In genomic region chr9:88922091-88922490, GRCh38 we compare ENCODE assay signal across 10 cellular contexts.
DNase-seq lines count a peak whose midpoint lies in the region; ATAC-seq lines count a peak whose summit lies in the region.
"Had no signal": no experiment of that assay in that cellular context is flagged by ENCODE, and none has a peak within 500 bp of the region (broad histone marks: within the 10 kb centered on the region; RNA-seq: fewer than 3 reads in every experiment).

No MANE protein-coding gene starts in this region.

- peaks cover 7% of the 10 kb centered on the region for H3K36me3 Mint-ChIP-seq in activated CD8-positive, alpha-beta memory T cell treated with anti-CD3 and anti-CD28 coated beads, Interleukin-2, amount 10 ng/mL, durations not matched to agents 7 days and 5 days
- H3K36me3 Mint-ChIP-seq in activated T-helper 1 cell treated with anti-CD3 and anti-CD28 coated beads, Interleukin-12 subunit alpha, Interleukin-12 subunit beta, Interleukin-2, Interleukin-4 antibody, amounts not matched to agents 30 ng/mL and 10 ng/mL and 1 ng/mL, durations not matched to agents 14 hours and 24 hours and 36 hours (ENCODE audit: low read depth): no peaks in the 10 kb centered on the region

- peaks cover 52% of the 10 kb centered on the region for H3K27me3 Mint-ChIP-seq in activated CD8-positive, alpha-beta memory T cell treated with anti-CD3 and anti-CD28 coated beads, Interleukin-2, amount 10 ng/mL, durations not matched to agents 7 days and 5 days
- peaks cover 10% of the 10 kb centered on the region for H3K27me3 Mint-ChIP-seq in activated T-helper 1 cell treated with anti-CD3 and anti-CD28 coated beads, Interleukin-12 subunit alpha, Interleukin-12 subunit beta, Interleukin-2, Interleukin-4 antibody, amounts not matched to agents 30 ng/mL and 10 ng/mL and 1 ng/mL, durations not matched to agents 14 hours and 24 hours and 36 hours (ENCODE audit: insufficient read depth)

- intact Hi-C loops in activated T-helper 1 cell treated with anti-CD3 and anti-CD28 coated beads, Interleukin-12 subunit alpha, Interleukin-12 subunit beta, Interleukin-2, Interleukin-4 antibody, amounts not matched to agents 30 ng/mL and 10 ng/mL and 1 ng/mL, durations not matched to agents 14 hours and 24 hours and 36 hours (cut with micrococcal nuclease): no loop called here

- peak; percentile 45 for DNase-seq in M059J (ENCODE audit: low read depth)
- DNase-seq in activated CD8-positive, alpha-beta memory T cell treated with anti-CD3 and anti-CD28 coated beads, Interleukin-2, amount 10 ng/mL, durations not matched to agents 7 days and 5 days: peak; percentile 80
- DNase-seq in stimulated activated CD4-positive, alpha-beta T cell treated with anti-CD3 and anti-CD28 coated beads, Interleukin-1b, Interleukin-23, amount 100 ng/mL, for 48 hours: peak; percentile 44
- DNase-seq in NCI-H226: no peak
- no peak for DNase-seq in Ammon's horn (ENCODE audit: low spot score)
- no peak for DNase-seq in activated T-helper 1 cell treated with anti-CD3 and anti-CD28 coated beads, Interleukin-12 subunit alpha, Interleukin-12 subunit beta, Interleukin-2, Interleukin-4 antibody, amounts not matched to agents 30 ng/mL and 10 ng/mL and 1 ng/mL, durations not matched to agents 14 hours and 24 hours and 36 hours (ENCODE audit: low spot score)
- DNase-seq: NCI-H1436 had no signal

- CTCF ChIA-PET in activated CD8-positive, alpha-beta memory T cell treated with anti-CD3 and anti-CD28 coated beads, Interleukin-2, amount 10 ng/mL, durations not matched to agents 7 days and 5 days (lab: Charles Lee): no interaction called here

- H3K9me3 Mint-ChIP-seq in activated CD8-positive, alpha-beta memory T cell treated with anti-CD3 and anti-CD28 coated beads, Interleukin-2, amount 10 ng/mL, durations not matched to agents 7 days and 5 days (ENCODE audit: low read depth): peaks cover 12% of the 10 kb centered on the region
- H3K9me3 Mint-ChIP-seq in activated T-helper 1 cell treated with anti-CD3 and anti-CD28 coated beads, Interleukin-12 subunit alpha, Interleukin-12 subunit beta, Interleukin-2, Interleukin-4 antibody, amounts not matched to agents 30 ng/mL and 10 ng/mL and 1 ng/mL, durations not matched to agents 14 hours and 24 hours and 36 hours: peaks cover 24% of the 10 kb centered on the region

- H3K4me3 Mint-ChIP-seq in activated CD8-positive, alpha-beta memory T cell treated with anti-CD3 and anti-CD28 coated beads, Interleukin-2, amount 10 ng/mL, durations not matched to agents 7 days and 5 days: no peak overlapping the region
- no peak overlapping the region for H3K4me3 Mint-ChIP-seq in activated T-helper 1 cell treated with anti-CD3 and anti-CD28 coated beads, Interleukin-12 subunit alpha, Interleukin-12 subunit beta, Interleukin-2, Interleukin-4 antibody, amounts not matched to agents 30 ng/mL and 10 ng/mL and 1 ng/mL, durations not matched to agents 14 hours and 24 hours and 36 hours
- H3K4me3 Mint-ChIP-seq: dendritic cell treated with granulocyte-macrophage colony-stimulating factor and Interleukin-4, amounts not matched to agents 40 ng/mL and 50 ng/mL, for 4 days had no signal

- no peak overlapping the region for H3K27ac Mint-ChIP-seq in activated CD8-positive, alpha-beta memory T cell treated with anti-CD3 and anti-CD28 coated beads, Interleukin-2, amount 10 ng/mL, durations not matched to agents 7 days and 5 days
- no peak overlapping the region for H3K27ac Mint-ChIP-seq in activated T-helper 1 cell treated with anti-CD3 and anti-CD28 coated beads, Interleukin-12 subunit alpha, Interleukin-12 subunit beta, Interleukin-2, Interleukin-4 antibody, amounts not matched to agents 30 ng/mL and 10 ng/mL and 1 ng/mL, durations not matched to agents 14 hours and 24 hours and 36 hours
- H3K27ac Mint-ChIP-seq: dendritic cell treated with granulocyte-macrophage colony-stimulating factor and Interleukin-4, amounts not matched to agents 40 ng/mL and 50 ng/mL, for 4 days had no signal

- ATAC-seq in GM18868 (IDR thresholded peaks at IDR 0.05; ENCODE audit: unreplicated experiment) (peak; percentile 61), HG02981 (IDR thresholded peaks at IDR 0.05; ENCODE audit: unreplicated experiment) (no peak)
- ATAC-seq in activated CD8-positive, alpha-beta memory T cell treated with anti-CD3 and anti-CD28 coated beads, Interleukin-2, amount 10 ng/mL, durations not matched to agents 7 days and 5 days: peak; percentile 74

- peaks cover 36% of the 10 kb centered on the region for H3K4me1 Mint-ChIP-seq in activated CD8-positive, alpha-beta memory T cell treated with anti-CD3 and anti-CD28 coated beads, Interleukin-2, amount 10 ng/mL, durations not matched to agents 7 days and 5 days
- H3K4me1 Mint-ChIP-seq in activated T-helper 1 cell treated with anti-CD3 and anti-CD28 coated beads, Interleukin-12 subunit alpha, Interleukin-12 subunit beta, Interleukin-2, Interleukin-4 antibody, amounts not matched to agents 30 ng/mL and 10 ng/mL and 1 ng/mL, durations not matched to agents 14 hours and 24 hours and 36 hours (ENCODE audit: low read depth): peaks cover 16% of the 10 kb centered on the region

Comparison
In these comparisons a context has a peak if more than half of its experiments do, and no peak if none do; other contexts are left out.
1. DNase-seq: peak in M059J (single experiment), activated CD8-positive, alpha-beta memory T cell treated with anti-CD3 and anti-CD28 coated beads, Interleukin-2, amount 10 ng/mL, durations not matched to agents 7 days and 5 days (single experiment) and stimulated activated CD4-positive, alpha-beta T cell treated with anti-CD3 and anti-CD28 coated beads, Interleukin-1b, Interleukin-23, amount 100 ng/mL, for 48 hours (single experiment); none in NCI-H226 (single experiment), Ammon's horn (single experiment) and activated T-helper 1 cell treated with anti-CD3 and anti-CD28 coated beads, Interleukin-12 subunit alpha, Interleukin-12 subunit beta, Interleukin-2, Interleukin-4 antibody, amounts not matched to agents 30 ng/mL and 10 ng/mL and 1 ng/mL, durations not matched to agents 14 hours and 24 hours and 36 hours (single experiment).